25 cellular contexts compared by ENCODE assay signal in genomic region chr15:100665570-100665969, GRCh38.
DNase-seq lines count a peak whose midpoint lies in the region; ATAC-seq and TF ChIP-seq lines count a peak whose summit lies in the region.
"Had no signal": no experiment of that assay in that cellular context is flagged by ENCODE, and none has a peak within 500 bp of the region (broad histone marks: within the 10 kb centered on the region; RNA-seq: fewer than 3 reads in every experiment).

No MANE protein-coding gene starts in this region.

- H3K4me3 ChIP-seq in fibroblast of pulmonary artery (replicated peaks; ENCODE audit: low read depth, low read length) (no peak overlapping the region), aorta (ENCODE audit: low read length in 2 of 2) (no peak overlapping the region)
- H3K4me3 ChIP-seq: adrenal gland; BLaER1 treated with 17β-estradiol and CSF1 and Interleukin-3, amounts not matched to agents 10 nM and 100 nM; dorsolateral prefrontal cortex; GM23338; left lung; prostate gland had no signal

- H3K4me1 ChIP-seq in aorta (ENCODE audit: control insufficient read depth in 1 of 2, insufficient read depth in 2 of 2, low read length in 2 of 2) = no peaks in the 10 kb centered on the region
- H3K4me1 ChIP-seq: adrenal gland; BLaER1 treated with 17β-estradiol and CSF1 and Interleukin-3, amounts not matched to agents 10 nM and 100 nM; prostate gland had no signal

- no peak for TF ChIP-seq CTCF in RWPE1 (conservative IDR thresholded peaks at IDR 0.05; ENCODE audit: low read depth)
- TF ChIP-seq CTCF in fibroblast of pulmonary artery (IDR thresholded peaks at IDR 0.05; ENCODE audit: low read length, missing control alignments) = no peak
- no peak for TF ChIP-seq CTCF in omental fat pad (IDR thresholded peaks at IDR 0.05)

- H3K9me3 ChIP-seq in aorta (ENCODE audit: control insufficient read depth, low read length) = no peaks in the 10 kb centered on the region
- H3K9me3 ChIP-seq: adrenal gland; BLaER1 treated with 17β-estradiol and CSF1 and Interleukin-3, amounts not matched to agents 10 nM and 100 nM; left lung; prostate gland had no signal

- DNase-seq in ELR (ENCODE audit: low read depth) (peak; percentile 57), RWPE1 (ENCODE audit: low spot score) (peak; percentile 10), fibroblast of pulmonary artery (ENCODE audit: low read depth) (peak; percentile 45), omental fat pad (ENCODE audit: low spot score) (no peak), HuH-7.5 (ENCODE audit: low spot score) (no peak), aorta (no peak), NCI-H510A treated with DMSO at 0.1 percent for 48 hours (lab: John Stamatoyannopoulos, UW) (no peak)
- DNase-seq: activated CD8-positive, alpha-beta T cell treated with anti-CD3 and anti-CD28 coated beads, Interleukin-2, amount 10 ng/mL, durations not matched to agents 7 days and 5 days; activated naive CD4-positive, alpha-beta T cell treated with anti-CD3 and anti-CD28 coated beads for 36 hours; DMS53; dorsolateral prefrontal cortex; head of caudate nucleus; left lung; NCI-H1092; NCI-H187; NCI-H510A; nucleus accumbens; OCI-M1; SHP77 treated with DMSO at 0.1 percent for 48 hours; stimulated activated CD4-positive, alpha-beta T cell treated with anti-CD3 and anti-CD28 coated beads, Interleukin-15, amount 100 ng/mL, for 24 hours; stimulated activated CD4-positive, alpha-beta T cell treated with anti-CD3 and anti-CD28 coated beads, Interleukin-4, amount 100 ng/mL, for 4 hours had no signal

- intact Hi-C loops in aorta (cut with DNase I) = no loop called here

- POLR2A ChIA-PET in RWPE1 (lab: Yijun Ruan, JAX; ENCODE audit: low non-redundant PET) = no interaction called here

- WGBS in aorta, 2 donors = 22 to 37% methylated on average over 7 of the region's 7 CpGs

- H3K36me3 ChIP-seq in aorta (ENCODE audit: control insufficient read depth in 1 of 2, insufficient read depth in 2 of 2, low read length in 1 of 2) = no peaks in the 10 kb centered on the region
- H3K36me3 ChIP-seq: adrenal gland; BLaER1 treated with 17β-estradiol and CSF1 and Interleukin-3, amounts not matched to agents 10 nM and 100 nM; left lung; prostate gland had no signal

- ATAC-seq in omental fat pad (ENCODE audit: low FRiP score) (peak; percentile 47), aorta (ENCODE audit: low FRiP score) (no peak)
- ATAC-seq: activated CD8-positive, alpha-beta T cell treated with anti-CD3 and anti-CD28 coated beads, Interleukin-2, amount 10 ng/mL, durations not matched to agents 7 days and 5 days; GM23338; left lung had no signal

- CTCF ChIA-PET in RWPE1 (lab: Yijun Ruan, JAX) = interaction anchor here (0.6 kb wide), 1 partner anchor 199 kb away, joined by 3 read pairs; no protein-coding TSS in a partner anchor

- H3K27me3 ChIP-seq in aorta (ENCODE audit: control insufficient read depth in 1 of 2, insufficient read depth in 2 of 2, low read length in 1 of 2) = no peaks in the 10 kb centered on the region
- H3K27me3 ChIP-seq: adrenal gland; BLaER1 treated with 17β-estradiol and CSF1 and Interleukin-3, amounts not matched to agents 10 nM and 100 nM had no signal

- H3K27ac ChIP-seq in RWPE1 = no peak overlapping the region
- H3K27ac ChIP-seq in aorta (ENCODE audit: low read depth in 1 of 2, low read length in 2 of 2) = no peak overlapping the region
- H3K27ac ChIP-seq: adrenal gland; BLaER1 treated with 17β-estradiol and CSF1 and Interleukin-3, amounts not matched to agents 10 nM and 100 nM; dorsolateral prefrontal cortex; left lung; prostate gland had no signal

Comparison
In these comparisons a context has a peak if more than half of its experiments do, and no peak if none do; other contexts are left out.
1. DNase-seq: peak in ELR (single experiment), RWPE1 (single experiment) and fibroblast of pulmonary artery (single experiment); none in omental fat pad (single experiment), HuH-7.5 (single experiment), aorta (0 of 2) and NCI-H510A treated with DMSO at 0.1 percent for 48 hours (single experiment).